ENCODE assay signal across 9 cellular contexts in genomic region chr12:109115758-109116610, GRCh38. TPM values are rescaled to one million over a fixed set of nuclear protein-coding genes. Genes with fewer than 3 reads are reported as not detected.
DNase-seq lines count a peak whose midpoint lies in the region; ATAC-seq and TF ChIP-seq lines count a peak whose summit lies in the region.
"Had no signal": no experiment of that assay in that cellular context is flagged by ENCODE, and none has a peak within 500 bp of the region (broad histone marks: within the 10 kb centered on the region; RNA-seq: fewer than 3 reads in every experiment).

TSS of gene ACACB (plus strand) at chr12:109116587. CDS start at chr12:109139406, 22,819 bp downstream.

- peak; percentile 98 to 99 for TF ChIP-seq EP300 in tibial nerve (IDR thresholded peaks at IDR 0.05)

- no peaks in the 10 kb centered on the region for H3K9me3 ChIP-seq in tibial nerve

- H3K27me3 Mint-ChIP-seq in activated CD4-positive, alpha-beta T cell treated with anti-CD3 and anti-CD28 coated beads for 36 hours, result no peaks in the 10 kb centered on the region

- peak in 1 of 2 donors; percentile 29 for TF ChIP-seq POLR2A in tibial nerve (IDR thresholded peaks at IDR 0.05)

- peaks cover 27% of the 10 kb centered on the region for H3K4me1 Mint-ChIP-seq in activated CD4-positive, alpha-beta T cell treated with anti-CD3 and anti-CD28 coated beads for 36 hours

- 36 to 45% methylated on average over 14 of the region's 14 CpGs for whole genome bisulfite sequencing in tibial nerve, 2 donors

- intact Hi-C loops in activated CD4-positive, alpha-beta T cell treated with anti-CD3 and anti-CD28 coated beads for 36 hours (cut with DNase I, micrococcal nuclease), result no loop called here

- CTCF ChIA-PET in activated CD4-positive, alpha-beta T cell treated with anti-CD3 and anti-CD28 coated beads for 36 hours (lab: Charles Lee), result no interaction called here

- H3K36me3 Mint-ChIP-seq in activated CD4-positive, alpha-beta T cell treated with anti-CD3 and anti-CD28 coated beads for 36 hours (ENCODE audit: low read depth), result peaks cover 2% of the 10 kb centered on the region

- H3K4me3 Mint-ChIP-seq in activated CD4-positive, alpha-beta T cell treated with anti-CD3 and anti-CD28 coated beads for 36 hours, result no peak within 1 kb of the TSS

- no peaks in the 10 kb centered on the region for H3K27me3 ChIP-seq in tibial nerve

- ATAC-seq in activated CD4-positive, alpha-beta T cell treated with anti-CD3 and anti-CD28 coated beads for 36 hours, result no peak
- ATAC-seq in GM18873 (IDR thresholded peaks at IDR 0.05; ENCODE audit: low FRiP score, unreplicated experiment), result no peak

- peak within 1 kb of the TSS; percentile 54 to 67 for H3K27ac ChIP-seq in coronary artery
- peak within 1 kb of the TSS; percentile 77 to 92 (median 89) for H3K27ac ChIP-seq in tibial nerve

- no peak for TF ChIP-seq CTCF in coronary artery (IDR thresholded peaks at IDR 0.05)
- TF ChIP-seq CTCF in tibial nerve (IDR thresholded peaks at IDR 0.05), result no peak

- no peaks in the 10 kb centered on the region for H3K36me3 ChIP-seq in tibial nerve

- H3K4me3 ChIP-seq in coronary artery, result peak within 1 kb of the TSS; percentile 23
- H3K4me3 ChIP-seq in tibial nerve, result peak within 1 kb of the TSS in 2 of 4 donors; percentile 2 to 5

- POLR2A ChIA-PET in activated CD4-positive, alpha-beta T cell treated with anti-CD3 and anti-CD28 coated beads for 36 hours (lab: Charles Lee), result interaction anchor here (0.5 kb wide), 1 partner anchor 1245 kb away, joined by 3 read pairs; no protein-coding TSS in a partner anchor

- peaks cover 4 to 63% (median 50%) of the 10 kb centered on the region in 4 donors for H3K4me1 ChIP-seq in tibial nerve

- DNase-seq in activated CD4-positive, alpha-beta T cell treated with anti-CD3 and anti-CD28 coated beads for 36 hours, result no peak
- DNase-seq in activated CD4-positive, alpha-beta T cell treated with anti-CD3 and anti-CD28 coated beads, Interleukin-2, amount 50 U/mL, for 4 hours, result no peak
- DNase-seq in coronary artery (ENCODE audit: low spot score) (no peak), midbrain (lab: John Stamatoyannopoulos, UW) (peak; percentile 85), tibial nerve (ENCODE audit: low spot score in 2 of 2) (peak; percentile 59 to 77), COLO668 (lab: John Stamatoyannopoulos, UW; ENCODE audit: unreplicated experiment) (no peak), T-helper 1 cell (no peak)
- DNase-seq: NCI-H226 had no signal

- H3K27ac Mint-ChIP-seq in activated CD4-positive, alpha-beta T cell treated with anti-CD3 and anti-CD28 coated beads for 36 hours, result no peak within 1 kb of the TSS

- no peaks in the 10 kb centered on the region for H3K9me3 Mint-ChIP-seq in activated CD4-positive, alpha-beta T cell treated with anti-CD3 and anti-CD28 coated beads for 36 hours (ENCODE audit: low read depth)

RNA-seq across cellular contexts. Expression of gene ACACB, which starts in this region (rescaled TPM):
- total RNA-seq in activated CD4-positive, alpha-beta T cell treated with anti-CD3 and anti-CD28 coated beads for 36 hours, result 10 to 100 TPM; 11.5 to 13.3 TPM
- 100 to 1,000 TPM; 402 to 560 (median 525) TPM for total RNA-seq in tibial nerve

Comparison
In these comparisons a context has a peak if more than half of its experiments do, and no peak if none do; other contexts are left out.
1. RNA of gene ACACB (total RNA-seq): 402 to 560 TPM in tibial nerve; 11.5 to 13.3 TPM in activated CD4-positive, alpha-beta T cell treated with anti-CD3 and anti-CD28 coated beads for 36 hours; every median in the first group is over 10 times any median in the second.
2. DNase-seq: peak in midbrain (single experiment) and tibial nerve (2 of 2); none in activated CD4-positive, alpha-beta T cell treated with anti-CD3 and anti-CD28 coated beads for 36 hours (single experiment), activated CD4-positive, alpha-beta T cell treated with anti-CD3 and anti-CD28 coated beads, Interleukin-2, amount 50 U/mL, for 4 hours (0 of 2), coronary artery (single experiment), COLO668 (single experiment) and T-helper 1 cell (0 of 5).